Comparison of ENCODE assay signal across 8 cellular contexts in genomic region chr2:163878718-163879117, GRCh38.
DNase-seq lines count a peak whose midpoint lies in the region; ATAC-seq lines count a peak whose summit lies in the region.

No MANE protein-coding gene starts in this region.

- H3K9me3 ChIP-seq in NT2/D1 (ENCODE audit: insufficient read depth, low read length) (no peaks in the 10 kb centered on the region), T-helper 17 cell (ENCODE audit: control insufficient read depth, low read length, poor library complexity, severe bottlenecking) (no peaks in the 10 kb centered on the region)

- H3K27ac Mint-ChIP-seq in T-helper 17 cell: no peak overlapping the region

- no peaks in the 10 kb centered on the region for H3K4me1 Mint-ChIP-seq in T-helper 17 cell

- H3K27me3 Mint-ChIP-seq in T-helper 17 cell: no peaks in the 10 kb centered on the region

- H3K9ac ChIP-seq in NT2/D1 (ENCODE audit: insufficient read length, low read depth): no peak overlapping the region

- no peak overlapping the region for H3K4me3 Mint-ChIP-seq in T-helper 17 cell

- DNase-seq in DMS53 treated with DMSO at 0.1 percent for 48 hours (lab: John Stamatoyannopoulos, UW; ENCODE audit: unreplicated experiment) (peak; percentile 45), H4 (ENCODE audit: low spot score) (peak; percentile 12), NT2/D1 (ENCODE audit: low read depth, low spot score) (peak; percentile 52), glomerular endothelial cell (ENCODE audit: extremely low read depth, low read depth, low spot score) (peak; percentile 12), kidney glomerular epithelial cell (lab: John Stamatoyannopoulos, UW) (no peak), T-helper 17 cell (no peak)
- no peak for DNase-seq in activated CD4-positive, alpha-beta T cell treated with anti-CD3 and anti-CD28 coated beads for 4 hours
- no peak for DNase-seq in stimulated activated CD4-positive, alpha-beta T cell treated with anti-CD3 and anti-CD28 coated beads, Interleukin-4, amount 100 ng/mL, for 1 hour

- H3K4me3 ChIP-seq in NT2/D1 (ENCODE audit: insufficient read length, low read depth): no peak overlapping the region

- H3K27me3 ChIP-seq in NT2/D1 (ENCODE audit: insufficient read depth, insufficient read length): no peaks in the 10 kb centered on the region

- H3K36me3 Mint-ChIP-seq in T-helper 17 cell (ENCODE audit: low read depth): no peaks in the 10 kb centered on the region

- H3K4me1 ChIP-seq in NT2/D1 (ENCODE audit: insufficient read depth, insufficient read length): no peaks in the 10 kb centered on the region

- H3K36me3 ChIP-seq in NT2/D1 (ENCODE audit: insufficient read depth, insufficient read length, low read length): no peaks in the 10 kb centered on the region

- no peak for ATAC-seq in T-helper 17 cell

Comparison
In these comparisons a context has a peak if more than half of its experiments do, and no peak if none do; other contexts are left out.
1. DNase-seq: peak in DMS53 treated with DMSO at 0.1 percent for 48 hours (single experiment), H4 (single experiment), NT2/D1 (single experiment) and glomerular endothelial cell (single experiment); none in kidney glomerular epithelial cell (single experiment), T-helper 17 cell (0 of 3), activated CD4-positive, alpha-beta T cell treated with anti-CD3 and anti-CD28 coated beads for 4 hours (0 of 2) and stimulated activated CD4-positive, alpha-beta T cell treated with anti-CD3 and anti-CD28 coated beads, Interleukin-4, amount 100 ng/mL, for 1 hour (single experiment).